In genomic region chr11:72776117-72776843, GRCh38 we compare ENCODE assay signal across 21 cellular contexts. TPM values are rescaled to one million over a fixed set of nuclear protein-coding genes. Genes with fewer than 3 reads are reported as not detected.
DNase-seq lines count a peak whose midpoint lies in the region; ATAC-seq and TF ChIP-seq lines count a peak whose summit lies in the region.
"Had no signal": no experiment of that assay in that cellular context is flagged by ENCODE, and none has a peak within 500 bp of the region (broad histone marks: within the 10 kb centered on the region; RNA-seq: fewer than 3 reads in every experiment).

No MANE protein-coding gene starts in this region.

- no peaks in the 10 kb centered on the region for H3K79me1 ChIP-seq in neuronal stem cell (ENCODE audit: low read depth, low read length)

- no peak overlapping the region for H2AFZ ChIP-seq in neuronal stem cell (ENCODE audit: low read length)

- H3K36me3 ChIP-seq in neuronal stem cell (replicated peaks in 1 of 2; ENCODE audit: control insufficient read depth in 2 of 2, insufficient read depth in 2 of 2, low read length in 2 of 2) (no peaks in the 10 kb centered on the region), endodermal cell (ENCODE audit: control insufficient read depth, insufficient read depth, low read length) (no peaks in the 10 kb centered on the region)

- no peaks in the 10 kb centered on the region for H3K27me3 Mint-ChIP-seq in natural killer cell treated with Interleukin-12 subunit alpha and Interleukin-12 subunit beta and Interleukin-15 and Interleukin-18, amount 100 ng/mL, for 72 hours
- H3K27me3 Mint-ChIP-seq in natural killer cell (ENCODE audit: low read depth in 2 of 2) (no peaks in the 10 kb centered on the region), endodermal cell (ENCODE audit: insufficient read depth) (peaks cover 7% of the 10 kb centered on the region)
- H3K27me3 Mint-ChIP-seq: CD4-positive, alpha-beta memory T cell had no signal

- WGBS in neuronal stem cell (ENCODE audit: extremely low coverage in 2 of 2, insufficient read length in 2 of 2, insufficient replicate concordance in 1 of 2), 2 donors: no CpG with 5 or more reads among the region's 9 CpGs
- 94 to 96% methylated on average over 8 to 9 of the region's 9 CpGs for WGBS in endodermal cell (ENCODE audit: insufficient coverage in 1 of 2, insufficient read length in 1 of 2), 2 experiments

- TF ChIP-seq CTCF in natural killer cell (IDR thresholded peaks at IDR 0.05) (no peak), dorsolateral prefrontal cortex (IDR thresholded peaks at IDR 0.05 in 54 of 56, conservative IDR thresholded peaks at IDR 0.05 in 2 of 56; ENCODE audit: low read depth in 1 of 56, partially characterized antibody in 56 of 56) (no peak), endodermal cell (conservative IDR thresholded peaks at IDR 0.05) (no peak), GM20000 (IDR thresholded peaks at IDR 0.05; ENCODE audit: extremely low read depth, missing control alignments) (no peak)

- no peak overlapping the region for H3K23ac ChIP-seq in neuronal stem cell (ENCODE audit: low read depth, low read length, poor library complexity)

- H2BK15ac ChIP-seq in neuronal stem cell (ENCODE audit: low read length): peak overlapping the region; percentile 25

- no peak overlapping the region for H4K8ac ChIP-seq in neuronal stem cell (ENCODE audit: low read depth, low read length)

- no peak for DNase-seq in natural killer cell treated with Interleukin-12 subunit alpha and Interleukin-12 subunit beta and Interleukin-15 and Interleukin-18, amount 100 ng/mL, for 72 hours (ENCODE audit: low spot score)
- no peak for DNase-seq in natural killer cell
- no peak for DNase-seq in dorsolateral prefrontal cortex
- DNase-seq in neuronal stem cell (ENCODE audit: low spot score): no peak
- no peak for DNase-seq in endodermal cell
- DNase-seq in activated effector memory CD4-positive, alpha-beta T cell treated with anti-CD3 and anti-CD28 coated beads, Interleukin-2, amount 50 U/mL, for 16 hours: no peak
- DNase-seq in GM20000 (ENCODE audit: low spot score): no peak
- DNase-seq: activated CD8-positive, alpha-beta memory T cell treated with anti-CD3 and anti-CD28 coated beads, Interleukin-2, amount 10 ng/mL, durations not matched to agents 7 days and 5 days; activated effector memory CD4-positive, alpha-beta T cell treated with Interleukin-2 at 50 U/mL for 16 hours; CD4-positive, alpha-beta memory T cell; central memory CD4-positive, alpha-beta T cell; DMS79 treated with DMSO at 0.1 percent for 48 hours; H9; NCI-H1436; NCI-H2171 treated with DMSO at 0.1 percent for 48 hours; NCI-H82; PC-3; stimulated activated CD4-positive, alpha-beta T cell treated with anti-CD3 and anti-CD28 coated beads, Interleukin-2, amount 100 ng/mL, for 48 hours; testis had no signal

- H3K9me3 Mint-ChIP-seq in natural killer cell treated with Interleukin-12 subunit alpha and Interleukin-12 subunit beta and Interleukin-15 and Interleukin-18, amount 100 ng/mL, for 72 hours: no peaks in the 10 kb centered on the region
- H3K9me3 Mint-ChIP-seq in natural killer cell (no peaks in the 10 kb centered on the region), endodermal cell (no peaks in the 10 kb centered on the region)
- H3K9me3 Mint-ChIP-seq: CD4-positive, alpha-beta memory T cell; H9 had no signal

- H2BK5ac ChIP-seq in neuronal stem cell (ENCODE audit: low read length): no peak overlapping the region

- H3K4me2 ChIP-seq in neuronal stem cell (ENCODE audit: insufficient read depth, low read length, poor library complexity, severe bottlenecking): no peak overlapping the region

- H3K4ac ChIP-seq in neuronal stem cell (ENCODE audit: low read length): no peak overlapping the region

- no peak overlapping the region for H2BK120ac ChIP-seq in neuronal stem cell (ENCODE audit: low read depth, low read length)

- H3K27ac ChIP-seq in dorsolateral prefrontal cortex: peak overlapping the region in 49 of 59 donors; percentile 3 to 93 (median 81)
- no peak overlapping the region for H3K27ac ChIP-seq in neuronal stem cell (replicated peaks; ENCODE audit: low read length)
- H3K27ac ChIP-seq in endodermal cell (ENCODE audit: low read depth, low read length): no peak overlapping the region
- H3K27ac ChIP-seq: SK-N-MC, testis had no signal

- no peak overlapping the region for H4K91ac ChIP-seq in neuronal stem cell (ENCODE audit: low read depth, low read length, poor library complexity)

- ATAC-seq in natural killer cell treated with Interleukin-12 subunit alpha and Interleukin-12 subunit beta and Interleukin-15 and Interleukin-18, amount 100 ng/mL, for 72 hours: no peak
- ATAC-seq in natural killer cell (no peak), GM19463 (IDR thresholded peaks at IDR 0.05; ENCODE audit: unreplicated experiment) (no peak)
- ATAC-seq: activated CD8-positive, alpha-beta memory T cell treated with anti-CD3 and anti-CD28 coated beads, Interleukin-2, amount 10 ng/mL, durations not matched to agents 7 days and 5 days; PC-3 had no signal

- H2AK5ac ChIP-seq in neuronal stem cell (ENCODE audit: low read depth, low read length): no peak overlapping the region

- H3K4me3 ChIP-seq in dorsolateral prefrontal cortex (no peak overlapping the region), neuronal stem cell (ENCODE audit: low read length in 2 of 2) (no peak overlapping the region), endodermal cell (ENCODE audit: low read length) (no peak overlapping the region)
- H3K4me3 ChIP-seq: SK-N-MC, testis had no signal

- no peaks in the 10 kb centered on the region for H3K9me3 ChIP-seq in neuronal stem cell (replicated peaks in 1 of 2; ENCODE audit: control insufficient read depth in 2 of 2, insufficient read depth in 1 of 2, low read depth in 1 of 2, low read length in 2 of 2)
- no peaks in the 10 kb centered on the region for H3K9me3 ChIP-seq in endodermal cell (ENCODE audit: control insufficient read depth, low read length)
- H3K9me3 ChIP-seq: testis had no signal

- intact Hi-C loops in natural killer cell (cut with micrococcal nuclease): no loop called here
- intact Hi-C loops in dorsolateral prefrontal cortex (cut with DNase I): no loop called here

- H3K18ac ChIP-seq in neuronal stem cell (ENCODE audit: low read length): no peak overlapping the region

- H3K27ac Mint-ChIP-seq in natural killer cell treated with Interleukin-12 subunit alpha and Interleukin-12 subunit beta and Interleukin-15 and Interleukin-18, amount 100 ng/mL, for 72 hours: peak overlapping the region; percentile 43 to 60
- H3K27ac Mint-ChIP-seq in natural killer cell: peak overlapping the region in 1 of 2 donors; percentile 67
- H3K27ac Mint-ChIP-seq in endodermal cell: no peak overlapping the region
- H3K27ac Mint-ChIP-seq: activated CD8-positive, alpha-beta memory T cell treated with anti-CD3 and anti-CD28 coated beads, Interleukin-2, amount 10 ng/mL, durations not matched to agents 7 days and 5 days had no signal

- H3K14ac ChIP-seq in neuronal stem cell (ENCODE audit: low read length): no peak overlapping the region

- H3K36me3 Mint-ChIP-seq in natural killer cell treated with Interleukin-12 subunit alpha and Interleukin-12 subunit beta and Interleukin-15 and Interleukin-18, amount 100 ng/mL, for 72 hours: no peaks in the 10 kb centered on the region
- H3K36me3 Mint-ChIP-seq in natural killer cell (no peaks in the 10 kb centered on the region), endodermal cell (ENCODE audit: low read depth) (peaks cover 5% of the 10 kb centered on the region)
- H3K36me3 Mint-ChIP-seq: activated CD8-positive, alpha-beta memory T cell treated with anti-CD3 and anti-CD28 coated beads, Interleukin-2, amount 10 ng/mL, durations not matched to agents 7 days and 5 days had no signal

- H3K4me1 ChIP-seq in neuronal stem cell (ENCODE audit: control insufficient read depth in 2 of 2, insufficient read depth in 1 of 2, low read depth in 1 of 2, low read length in 2 of 2): peaks cover 9 to 16% of the 10 kb centered on the region in 2 donors
- peaks cover 4% of the 10 kb centered on the region for H3K4me1 ChIP-seq in endodermal cell (ENCODE audit: control insufficient read depth, insufficient read depth, low read length)

- H3K4me1 Mint-ChIP-seq in natural killer cell treated with Interleukin-12 subunit alpha and Interleukin-12 subunit beta and Interleukin-15 and Interleukin-18, amount 100 ng/mL, for 72 hours (ENCODE audit: low read depth in 2 of 2): peaks cover 8 to 30% of the 10 kb centered on the region in 2 donors
- H3K4me1 Mint-ChIP-seq in natural killer cell (peaks cover 17 to 24% of the 10 kb centered on the region in 2 donors), endodermal cell (peaks cover 4% of the 10 kb centered on the region)

- H3K4me3 Mint-ChIP-seq in natural killer cell treated with Interleukin-12 subunit alpha and Interleukin-12 subunit beta and Interleukin-15 and Interleukin-18, amount 100 ng/mL, for 72 hours: no peak overlapping the region
- H3K4me3 Mint-ChIP-seq in natural killer cell (no peak overlapping the region), endodermal cell (no peak overlapping the region)
- H3K4me3 Mint-ChIP-seq: activated CD8-positive, alpha-beta memory T cell treated with anti-CD3 and anti-CD28 coated beads, Interleukin-2, amount 10 ng/mL, durations not matched to agents 7 days and 5 days; CD4-positive, alpha-beta memory T cell had no signal

- H3K27me3 ChIP-seq in dorsolateral prefrontal cortex (no peaks in the 10 kb centered on the region), neuronal stem cell (ENCODE audit: control insufficient read depth in 3 of 3, insufficient read depth in 3 of 3, low read depth in 1 of 3, low read length in 3 of 3) (peaks cover 0 to 16% (median 13%) of the 10 kb centered on the region in 3 experiments), endodermal cell (ENCODE audit: control insufficient read depth, insufficient read depth, low read length, poor library complexity, severe bottlenecking) (peaks cover 14% of the 10 kb centered on the region)
- H3K27me3 ChIP-seq: testis had no signal

- H3K9ac ChIP-seq in neuronal stem cell (ENCODE audit: low read depth, low read length, poor library complexity) (no peak overlapping the region), endodermal cell (ENCODE audit: extremely low read depth, low read length, poor library complexity, severe bottlenecking) (no peak overlapping the region)

- H2BK12ac ChIP-seq in neuronal stem cell (ENCODE audit: low read length): no peak overlapping the region

RNA-seq across cellular contexts. Expression of gene STARD10, which starts 17.6 kb away (rescaled TPM):
- total RNA-seq in natural killer cell treated with Interleukin-12 subunit alpha and Interleukin-12 subunit beta and Interleukin-15 and Interleukin-18, amount 100 ng/mL, for 72 hours: 10 to 100 TPM in 1 of 2 donors, 1 to 10 TPM in 1; 9.5 to 17.8 TPM
- total RNA-seq in natural killer cell (10 to 100 TPM; 10.9 to 17.3 (median 11.7) TPM), dorsolateral prefrontal cortex (100 to 1,000 TPM in 2 of 120 experiments, 10 to 100 TPM in 118; 31.5 to 113 (median 51.1) TPM), endodermal cell (10 to 100 TPM; 32.2 to 33.3 TPM)
- 19.9 TPM for polyA plus RNA-seq in neuronal stem cell (2013, experiment 1 of 2)
- 17.9 TPM for polyA plus RNA-seq in neuronal stem cell (2013, experiment 2 of 2)
- 23.2 TPM for polyA plus RNA-seq in endodermal cell (2013, experiment 1 of 2)
- polyA plus RNA-seq in endodermal cell (2013, experiment 2 of 2): 21.0 TPM

RNA-seq across cellular contexts. Expression of gene ARAP1, which starts 24.1 kb away (rescaled TPM):
- 100 to 1,000 TPM; 206 to 220 TPM for total RNA-seq in natural killer cell treated with Interleukin-12 subunit alpha and Interleukin-12 subunit beta and Interleukin-15 and Interleukin-18, amount 100 ng/mL, for 72 hours
- total RNA-seq in natural killer cell (100 to 1,000 TPM; 293 to 327 (median 296) TPM), dorsolateral prefrontal cortex (100 to 1,000 TPM in 8 of 120 experiments, 10 to 100 TPM in 112; 42.2 to 126 (median 68.6) TPM), endodermal cell (10 to 100 TPM; 74.4 to 88.3 TPM)
- 15.2 TPM for polyA plus RNA-seq in neuronal stem cell (2013, experiment 1 of 2)
- polyA plus RNA-seq in neuronal stem cell (2013, experiment 2 of 2): 15.9 TPM
- 33.5 TPM for polyA plus RNA-seq in endodermal cell (2013, experiment 1 of 2)
- 27.9 TPM for polyA plus RNA-seq in endodermal cell (2013, experiment 2 of 2)

RNA-seq across cellular contexts. Expression of gene ATG16L2, which starts 37.9 kb away (rescaled TPM):
- total RNA-seq in natural killer cell treated with Interleukin-12 subunit alpha and Interleukin-12 subunit beta and Interleukin-15 and Interleukin-18, amount 100 ng/mL, for 72 hours: 100 to 1,000 TPM in 1 of 2 donors, 10 to 100 TPM in 1; 74.7 to 113 TPM
- total RNA-seq in natural killer cell: 100 to 1,000 TPM; 172 to 190 (median 179) TPM
- total RNA-seq in dorsolateral prefrontal cortex: 10 to 100 TPM; 17.7 to 47.0 (median 30.9) TPM
- 18.3 TPM for polyA plus RNA-seq in neuronal stem cell (2013, experiment 1 of 2)
- polyA plus RNA-seq in neuronal stem cell (2013, experiment 2 of 2): 16.1 TPM
- total RNA-seq in endodermal cell: 10 to 100 TPM; 32.2 to 34.2 TPM
- 21.4 TPM for polyA plus RNA-seq in endodermal cell (2013, experiment 1 of 2)
- polyA plus RNA-seq in endodermal cell (2013, experiment 2 of 2): 15.2 TPM

Comparison
In these comparisons a context has a peak if more than half of its experiments do, and no peak if none do; other contexts are left out.
1. H3K27ac ChIP-seq: peak in dorsolateral prefrontal cortex (49 of 59); none in neuronal stem cell (single experiment) and endodermal cell (single experiment).